Comparison of ENCODE assay signal across 19 cellular contexts in genomic region chr14:71006200-71006563, GRCh38.
DNase-seq lines count a peak whose midpoint lies in the region; ATAC-seq and TF ChIP-seq lines count a peak whose summit lies in the region.
"Had no signal": no experiment of that assay in that cellular context is flagged by ENCODE, and none has a peak within 500 bp of the region (broad histone marks: within the 10 kb centered on the region; RNA-seq: fewer than 3 reads in every experiment).

No MANE protein-coding gene starts in this region.

- no TSS peak for BruUV-seq in mammary epithelial cell (replicated peaks; lab: Mats Ljungman, UMichigan)
- no TSS peak for BruUV-seq in PC-3 (replicated peaks; lab: Mats Ljungman, UMichigan)

- no peak for TF ChIP-seq POLR2A in breast epithelium (IDR thresholded peaks at IDR 0.05)

- H3F3A ChIP-seq in PC-3 (ENCODE audit: low read length, unreplicated experiment), result no peaks in the 10 kb centered on the region

- H3K4me3 ChIP-seq in mammary epithelial cell (replicated peaks in 1 of 3; ENCODE audit: insufficient read depth in 1 of 3, low read depth in 2 of 3, low read length in 3 of 3) (no peak overlapping the region), breast epithelium (no peak overlapping the region), PC-3 (ENCODE audit: low read length) (no peak overlapping the region), right cardiac atrium (ENCODE audit: low read length) (no peak overlapping the region)

- TF ChIP-seq CTCF in mammary epithelial cell (conservative IDR thresholded peaks at IDR 0.05 in 1 of 2, IDR thresholded peaks at IDR 0.05 in 1 of 2; ENCODE audit: extremely low read depth in 1 of 2, insufficient read depth in 1 of 2, low read depth in 1 of 2, low read length in 2 of 2), result no peak
- no peak for TF ChIP-seq CTCF in breast epithelium (IDR thresholded peaks at IDR 0.05)
- no peak for TF ChIP-seq CTCF in PC-3 (conservative IDR thresholded peaks at IDR 0.05; ENCODE audit: low read depth, low read length)

- CTCF ChIA-PET in mammary epithelial cell (lab: Charles Lee; ENCODE audit: low non-redundant PET), result no interaction called here
- CTCF ChIA-PET in PC-3 (lab: Charles Lee), result interaction anchor here (0.6 to 1.2 kb wide), 2 partner anchors 23 to 99 kb away, joined by 4 to 5 read pairs; partner anchors contain the start of gene PCNX1

- H3K36me3 ChIP-seq in mammary epithelial cell (ENCODE audit: insufficient read depth, low read length), result peaks cover 3% of the 10 kb centered on the region
- no peaks in the 10 kb centered on the region for H3K36me3 ChIP-seq in breast epithelium
- H3K36me3 ChIP-seq in PC-3 (ENCODE audit: low read depth, low read length), result no peaks in the 10 kb centered on the region

- H4K20me1 ChIP-seq in mammary epithelial cell (ENCODE audit: insufficient read depth, low read length), result no peaks in the 10 kb centered on the region
- no peaks in the 10 kb centered on the region for H4K20me1 ChIP-seq in PC-3 (ENCODE audit: low read length)

- dilution Hi-C loops in mammary epithelial cell (cut with HindIII; ENCODE audit: low sequenced_read_pairs), result no loop called here

- no peaks in the 10 kb centered on the region for H3K27me3 ChIP-seq in mammary epithelial cell (ENCODE audit: insufficient read depth, low read length)
- H3K27me3 ChIP-seq in breast epithelium, result no peaks in the 10 kb centered on the region
- no peaks in the 10 kb centered on the region for H3K27me3 ChIP-seq in PC-3 (ENCODE audit: low read length)
- H3K27me3 ChIP-seq in right cardiac atrium (ENCODE audit: control insufficient read depth, insufficient read depth), result no peaks in the 10 kb centered on the region
- H3K27me3 ChIP-seq: BE2C had no signal

- H3K9me3 ChIP-seq in mammary epithelial cell (replicated peaks; ENCODE audit: insufficient read depth, low read length) (no peaks in the 10 kb centered on the region), breast epithelium (no peaks in the 10 kb centered on the region), PC-3 (ENCODE audit: low read length) (no peaks in the 10 kb centered on the region), right cardiac atrium (ENCODE audit: control insufficient read depth, low read length) (no peaks in the 10 kb centered on the region)
- H3K9me3 ChIP-seq: BE2C had no signal

- peaks cover 29% of the 10 kb centered on the region for H3K4me1 ChIP-seq in mammary epithelial cell (ENCODE audit: insufficient read depth, low read length)
- no peaks in the 10 kb centered on the region for H3K4me1 ChIP-seq in breast epithelium
- peaks cover 42% of the 10 kb centered on the region for H3K4me1 ChIP-seq in PC-3 (ENCODE audit: insufficient read depth, low read length)
- H3K4me1 ChIP-seq in right cardiac atrium (ENCODE audit: control insufficient read depth, insufficient read depth, low read length), result no peaks in the 10 kb centered on the region

- no peak overlapping the region for H2AFZ ChIP-seq in mammary epithelial cell (ENCODE audit: low read depth, low read length)
- H2AFZ ChIP-seq in PC-3 (ENCODE audit: low read length), result no peak overlapping the region

- ATAC-seq in PC-3 (peak; percentile 68), right cardiac atrium (no peak)
- ATAC-seq: T-cell had no signal

- H3K79me2 ChIP-seq in mammary epithelial cell (ENCODE audit: insufficient read depth, low read length) (peaks cover 23% of the 10 kb centered on the region), PC-3 (ENCODE audit: low read length) (no peaks in the 10 kb centered on the region)

- H3K9me2 ChIP-seq in PC-3 (replicated peaks; ENCODE audit: low read length), result no peaks in the 10 kb centered on the region

- POLR2A ChIA-PET in PC-3 (lab: Charles Lee; ENCODE audit: unreplicated experiment), result interaction anchor here (0.6 kb wide), 1 partner anchor 11 kb away, joined by 12 read pairs; no protein-coding TSS in a partner anchor

- in situ Hi-C loops in mammary epithelial cell (cut with MboI; ENCODE audit: low sequenced_read_pairs in 2 of 2), result no loop called here

- peak overlapping the region; percentile 51 for H3K27ac ChIP-seq in mammary epithelial cell (ENCODE audit: insufficient read depth, low read depth, low read length)
- no peak overlapping the region for H3K27ac ChIP-seq in breast epithelium
- H3K27ac ChIP-seq in PC-3 (ENCODE audit: low read length), result peak overlapping the region; percentile 59
- peak overlapping the region; percentile 81 for H3K27ac ChIP-seq in epithelial cell of prostate
- no peak overlapping the region for H3K27ac ChIP-seq in right cardiac atrium (ENCODE audit: low read length)

- H3K9ac ChIP-seq in mammary epithelial cell (ENCODE audit: insufficient read depth, low read length) (no peak overlapping the region), PC-3 (ENCODE audit: low read length) (no peak overlapping the region)

- DNase-seq in mammary epithelial cell (no peak), breast epithelium (ENCODE audit: low spot score in 2 of 2) (no peak), PC-3 (peak; percentile 70), epithelial cell of prostate (ENCODE audit: low read depth, low spot score) (no peak), AG08395 (ENCODE audit: low spot score) (no peak), A172 (ENCODE audit: low spot score) (no peak), right cardiac atrium (no peak)
- DNase-seq in activated CD8-positive, alpha-beta memory T cell treated with anti-CD3 and anti-CD28 coated beads, Interleukin-2, amount 50 U/mL, for 48 hours, result no peak
- DNase-seq: BE2C, DMS53, NCI-H1417, NCI-H1694 treated with DMSO at 0.1 percent for 48 hours, NCI-H2081 treated with DMSO at 0.1 percent for 48 hours, NCI-H2171 treated with DMSO at 0.1 percent for 48 hours, NCI-H446, NCI-H526 treated with DMSO at 0.1 percent for 48 hours, OCI-M1, SHP77, T-cell had no signal

- intact Hi-C loops in mammary epithelial cell (cut with micrococcal nuclease) (no loop called here), breast epithelium (cut with DNase I; ENCODE audit: low total_unique reads) (no loop called here), PC-3 (cut with micrococcal nuclease) (loop anchor here (1.0 kb wide), 1 partner anchor 16 kb away; no protein-coding TSS in a partner anchor), right cardiac atrium (cut with DNase I) (no loop called here)

- peak overlapping the region; percentile 28 for H3K4me2 ChIP-seq in mammary epithelial cell (ENCODE audit: insufficient read depth, low read depth, low read length)
- peak overlapping the region; percentile 5; the same call in 1 of the 2 replicates for H3K4me2 ChIP-seq in PC-3 (ENCODE audit: low read length)

- WGBS in mammary epithelial cell (ENCODE audit: low coverage, missing lambda C conversion rate), result 46% methylated on average over 2 of the region's 2 CpGs
- 83% methylated on average over 2 of the region's 2 CpGs for WGBS in right cardiac atrium

Comparison
In these comparisons a context has a peak if more than half of its experiments do, and no peak if none do; other contexts are left out.
1. H3K27ac ChIP-seq: peak in mammary epithelial cell (single experiment), PC-3 (single experiment) and epithelial cell of prostate (single experiment); none in breast epithelium (0 of 2) and right cardiac atrium (single experiment).